15 cellular contexts compared by ENCODE assay signal in the genomic region with DNA sequence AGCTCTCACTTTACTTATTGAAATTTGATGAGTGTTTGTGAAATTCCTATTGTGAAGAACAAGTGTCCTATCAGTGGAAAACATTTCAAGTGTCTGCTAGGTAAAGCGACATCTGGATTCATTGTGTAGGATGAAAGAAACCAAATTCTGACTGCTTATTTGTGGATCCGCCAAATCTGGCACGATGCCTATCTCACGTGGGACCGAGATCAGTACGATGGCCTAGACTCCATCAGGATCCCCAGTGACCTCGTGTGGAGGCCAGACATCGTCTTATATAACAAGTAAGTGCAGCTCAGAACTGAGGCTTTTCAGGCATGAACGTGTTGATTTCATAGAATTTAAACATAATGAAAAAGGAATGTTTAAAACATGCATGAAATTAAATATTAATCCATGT. TPM values are rescaled to one million over a fixed set of nuclear protein-coding genes. Genes with fewer than 3 reads are reported as not detected.
"Had no signal": no experiment of that assay in that cellular context is flagged by ENCODE, and none has a peak within 500 bp of the region (broad histone marks: within the 10 kb centered on the region; RNA-seq: fewer than 3 reads in every experiment).

No MANE protein-coding gene starts in this region.

- H3K4me3 ChIP-seq: gastroesophageal sphincter, left lung, pancreas, upper lobe of right lung had no signal

- H3K4me1 ChIP-seq: gastroesophageal sphincter, left lung, pancreas, upper lobe of right lung had no signal

- DNase-seq: activated CD4-positive, alpha-beta T cell treated with anti-CD3 and anti-CD28 coated beads for 1 hour; activated CD4-positive, alpha-beta T cell treated with anti-CD3 and anti-CD28 coated beads, Interleukin-2, amount 50 U/mL, for 48 hours; activated CD8-positive, alpha-beta memory T cell treated with anti-CD3 and anti-CD28 coated beads, Interleukin-2, amount 10 ng/mL, durations not matched to agents 7 days and 5 days; activated effector memory CD4-positive, alpha-beta T cell treated with anti-CD3 and anti-CD28 coated beads, Interleukin-2, amount 50 U/mL, for 16 hours; activated T-cell treated with anti-CD3 and anti-CD28 coated beads, Interleukin-2, amount 50 U/mL, for 24 hours; brain microvascular endothelial cell; effector memory CD8-positive, alpha-beta T cell; left lung; pancreas; stimulated activated CD4-positive, alpha-beta T cell treated with anti-CD3 and anti-CD28 coated beads, Interleukin-2, amount 100 ng/mL, for 48 hours; stimulated activated CD8-positive, alpha-beta memory T cell treated with anti-CD3 and anti-CD28 coated beads, Interleukin-4, amount 100 ng/mL, for 48 hours; upper lobe of right lung had no signal

- H3K27me3 ChIP-seq: brain microvascular endothelial cell, gastroesophageal sphincter, left lung, pancreas, upper lobe of right lung had no signal

- H3K9me3 ChIP-seq: gastroesophageal sphincter, left lung, pancreas, upper lobe of right lung had no signal

- H3K36me3 ChIP-seq: brain microvascular endothelial cell, gastroesophageal sphincter, left lung, pancreas, upper lobe of right lung had no signal

- ATAC-seq: activated CD8-positive, alpha-beta memory T cell treated with anti-CD3 and anti-CD28 coated beads, Interleukin-2, amount 10 ng/mL, durations not matched to agents 7 days and 5 days; effector memory CD8-positive, alpha-beta T cell; gastroesophageal sphincter; left lung; pancreas; upper lobe of right lung had no signal

- H3K27ac ChIP-seq: brain microvascular endothelial cell, gastroesophageal sphincter, left lung, pancreas, upper lobe of right lung had no signal

RNA-seq across cellular contexts. Expression of a gene that starts 1.9 kb away (rescaled TPM):
- total RNA-seq: epithelial cell of proximal tubule, gastroesophageal sphincter, left lung, pancreas, temporal lobe, upper lobe of right lung had no signal
- polyA plus RNA-seq: pancreas had no signal
